8 cellular contexts compared by ENCODE assay signal in the genomic region with DNA sequence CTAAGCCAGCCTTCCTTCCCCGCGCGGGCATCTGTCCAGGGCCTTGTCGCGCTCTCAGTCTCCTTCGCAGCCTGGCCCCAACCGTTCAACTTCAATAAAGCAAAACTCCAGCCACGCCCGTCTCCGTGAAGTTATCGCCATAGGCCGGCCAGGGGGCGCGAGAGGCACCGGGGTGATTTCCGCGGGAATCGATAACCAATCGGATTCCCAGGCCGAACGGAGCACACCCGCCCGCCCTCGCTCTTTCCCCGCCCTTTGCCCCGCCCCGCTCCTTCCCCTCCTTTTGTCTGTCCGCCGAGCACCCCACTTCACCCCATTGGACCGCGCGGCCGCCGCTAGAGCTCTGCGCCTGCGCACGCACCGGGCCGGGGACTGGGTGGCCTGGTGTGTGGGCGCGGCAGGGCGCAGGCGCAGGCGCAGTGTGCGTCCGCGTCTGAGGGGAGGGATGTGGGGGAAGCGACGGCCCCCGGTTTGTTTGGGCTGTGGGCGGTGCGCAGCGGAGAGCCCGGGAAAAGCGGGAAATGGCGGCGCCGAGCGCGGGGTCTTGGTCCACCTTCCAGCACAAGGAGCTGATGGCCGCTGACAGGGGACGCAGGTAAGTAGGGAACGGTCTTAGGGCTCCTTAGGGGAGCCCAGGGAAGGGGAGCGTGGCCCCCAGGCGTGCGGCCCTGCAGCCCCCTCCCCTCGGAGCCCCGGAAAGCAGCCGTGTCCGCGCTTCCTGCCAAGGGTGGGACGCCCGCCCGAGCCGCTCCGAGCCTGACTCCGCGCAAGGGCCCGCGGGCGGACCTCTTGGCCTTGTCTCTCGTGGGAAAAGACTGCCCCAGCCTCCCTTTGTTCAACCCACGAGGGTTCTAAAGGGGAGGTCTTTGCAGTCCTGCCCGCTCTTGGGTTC. TPM values are rescaled to one million over a fixed set of nuclear protein-coding genes. Genes with fewer than 3 reads are reported as not detected.
DNase-seq lines count a peak whose midpoint lies in the region; ATAC-seq and TF ChIP-seq lines count a peak whose summit lies in the region.

A gene (plus strand): TSS at position 417 of the 892 bp plus-strand sequence. CDS start 105 bp downstream, at position 522.

- H3K36me3 ChIP-seq in H7 (replicated peaks; ENCODE audit: control insufficient read depth, insufficient read depth, low read length), result peaks cover 11% of the 10 kb centered on the region
- H3K36me3 ChIP-seq in Loucy (ENCODE audit: insufficient read depth, low read length), result peaks cover 10% of the 10 kb centered on the region; the same call in 1 of the 2 replicates
- peaks cover 37% of the 10 kb centered on the region for H3K36me3 ChIP-seq in RWPE2 (ENCODE audit: low read depth)

- peak; percentile 78 for ATAC-seq in RWPE2 (ENCODE audit: low read depth)
- ATAC-seq in natural killer cell treated with Interleukin-12 subunit alpha and Interleukin-12 subunit beta and Interleukin-15 and Interleukin-18, amount 100 ng/mL, for 72 hours, result peak; percentile 98 to 99

- H3K27ac ChIP-seq in RWPE2 (ENCODE audit: poor library complexity, severe bottlenecking), result peak within 1 kb of the TSS; percentile 61

- peaks cover 49% of the 10 kb centered on the region for H3K79me2 ChIP-seq in Loucy (ENCODE audit: insufficient read depth, low read length)

- no peak for TF ChIP-seq CTCF in Loucy (conservative IDR thresholded peaks at IDR 0.05; ENCODE audit: low read length)
- no peak for TF ChIP-seq CTCF in RWPE2 (IDR thresholded peaks at IDR 0.05; ENCODE audit: poor library complexity, severe bottlenecking)

- H3K4me2 ChIP-seq in Loucy (ENCODE audit: low read depth, low read length, poor library complexity, severe bottlenecking), result peak within 1 kb of the TSS; percentile 89

- H3K9me2 ChIP-seq in Loucy (replicated peaks; ENCODE audit: low read depth, low read length), result no peaks in the 10 kb centered on the region

- H3K27me3 Mint-ChIP-seq in activated T-helper 2 cell treated with anti-CD3 and anti-CD28 coated beads, Interferon-gamma antibody, Interleukin-2, Interleukin-4, amounts not matched to agents 10 μg/mL and 5 μg/mL and 100 μg/mL, durations not matched to agents 14 hours and 24 hours and 36 hours (ENCODE audit: low read depth), result no peaks in the 10 kb centered on the region
- no peaks in the 10 kb centered on the region for H3K27me3 Mint-ChIP-seq in natural killer cell treated with Interleukin-12 subunit alpha and Interleukin-12 subunit beta and Interleukin-15 and Interleukin-18, amount 100 ng/mL, for 72 hours

- intact Hi-C loops in activated T-helper 2 cell treated with anti-CD3 and anti-CD28 coated beads, Interferon-gamma antibody, Interleukin-2, Interleukin-4, amounts not matched to agents 10 μg/mL and 5 μg/mL and 100 μg/mL, durations not matched to agents 14 hours and 24 hours and 36 hours (cut with micrococcal nuclease), result loop anchor here (1.0 to 10.0 kb wide), 8 partner anchors 8 to 573 kb away; a partner anchor contains a TSS

- peak within 1 kb of the TSS; percentile 95 for H3K4me3 Mint-ChIP-seq in activated T-helper 2 cell treated with anti-CD3 and anti-CD28 coated beads, Interferon-gamma antibody, Interleukin-2, Interleukin-4, amounts not matched to agents 10 μg/mL and 5 μg/mL and 100 μg/mL, durations not matched to agents 14 hours and 24 hours and 36 hours (ENCODE audit: low read depth)
- peak within 1 kb of the TSS; percentile 91 for H3K4me3 Mint-ChIP-seq in natural killer cell treated with Interleukin-12 subunit alpha and Interleukin-12 subunit beta and Interleukin-15 and Interleukin-18, amount 100 ng/mL, for 72 hours

- H2AFZ ChIP-seq in Loucy (ENCODE audit: low read length), result peak within 1 kb of the TSS; percentile 79

- DNase-seq in ELR (ENCODE audit: low read depth), result peak; percentile 92
- peak; percentile 100 for DNase-seq in H7
- peak; percentile 96 for DNase-seq in RWPE2 (ENCODE audit: low spot score)
- peak; percentile 99 for DNase-seq in activated T-helper 2 cell treated with anti-CD3 and anti-CD28 coated beads, Interferon-gamma antibody, Interleukin-2, Interleukin-4, amounts not matched to agents 10 μg/mL and 5 μg/mL and 100 μg/mL, durations not matched to agents 14 hours and 24 hours and 36 hours (ENCODE audit: low spot score)
- peak; percentile 94 for DNase-seq in fibroblast of peridontal ligament (ENCODE audit: extremely low read depth)
- peak; percentile 100 for DNase-seq in natural killer cell treated with Interleukin-12 subunit alpha and Interleukin-12 subunit beta and Interleukin-15 and Interleukin-18, amount 100 ng/mL, for 72 hours (ENCODE audit: low spot score)
- DNase-seq in stimulated activated naive CD4-positive, alpha-beta T cell treated with Interleukin-2 at 50 U/mL for 16 hours (lab: John Stamatoyannopoulos, UW), result peak; percentile 99

- peaks cover 39% of the 10 kb centered on the region for H3K4me1 ChIP-seq in Loucy (ENCODE audit: insufficient read depth, low read length, poor library complexity, severe bottlenecking)
- H3K4me1 ChIP-seq in RWPE2 (ENCODE audit: insufficient read depth, poor library complexity, severe bottlenecking), result peaks cover 9% of the 10 kb centered on the region

- peaks cover 36% of the 10 kb centered on the region for H4K20me1 ChIP-seq in Loucy (ENCODE audit: insufficient read depth, low read length, poor library complexity, severe bottlenecking)

- peaks cover 12% of the 10 kb centered on the region for H3K9me3 Mint-ChIP-seq in activated T-helper 2 cell treated with anti-CD3 and anti-CD28 coated beads, Interferon-gamma antibody, Interleukin-2, Interleukin-4, amounts not matched to agents 10 μg/mL and 5 μg/mL and 100 μg/mL, durations not matched to agents 14 hours and 24 hours and 36 hours
- H3K9me3 Mint-ChIP-seq in natural killer cell treated with Interleukin-12 subunit alpha and Interleukin-12 subunit beta and Interleukin-15 and Interleukin-18, amount 100 ng/mL, for 72 hours, result no peaks in the 10 kb centered on the region

- peaks cover 50% of the 10 kb centered on the region for H3K36me3 Mint-ChIP-seq in activated T-helper 2 cell treated with anti-CD3 and anti-CD28 coated beads, Interferon-gamma antibody, Interleukin-2, Interleukin-4, amounts not matched to agents 10 μg/mL and 5 μg/mL and 100 μg/mL, durations not matched to agents 14 hours and 24 hours and 36 hours (ENCODE audit: low read depth)
- H3K36me3 Mint-ChIP-seq in natural killer cell treated with Interleukin-12 subunit alpha and Interleukin-12 subunit beta and Interleukin-15 and Interleukin-18, amount 100 ng/mL, for 72 hours, result peaks cover 14% of the 10 kb centered on the region

- peaks cover 47% of the 10 kb centered on the region for H3K4me1 Mint-ChIP-seq in activated T-helper 2 cell treated with anti-CD3 and anti-CD28 coated beads, Interferon-gamma antibody, Interleukin-2, Interleukin-4, amounts not matched to agents 10 μg/mL and 5 μg/mL and 100 μg/mL, durations not matched to agents 14 hours and 24 hours and 36 hours (ENCODE audit: low read depth)
- peaks cover 28 to 41% of the 10 kb centered on the region in 2 donors for H3K4me1 Mint-ChIP-seq in natural killer cell treated with Interleukin-12 subunit alpha and Interleukin-12 subunit beta and Interleukin-15 and Interleukin-18, amount 100 ng/mL, for 72 hours (ENCODE audit: low read depth in 2 of 2)

- H3K27ac Mint-ChIP-seq in activated T-helper 2 cell treated with anti-CD3 and anti-CD28 coated beads, Interferon-gamma antibody, Interleukin-2, Interleukin-4, amounts not matched to agents 10 μg/mL and 5 μg/mL and 100 μg/mL, durations not matched to agents 14 hours and 24 hours and 36 hours, result peak within 1 kb of the TSS; percentile 87
- peak within 1 kb of the TSS; percentile 90 to 93 for H3K27ac Mint-ChIP-seq in natural killer cell treated with Interleukin-12 subunit alpha and Interleukin-12 subunit beta and Interleukin-15 and Interleukin-18, amount 100 ng/mL, for 72 hours

- no peaks in the 10 kb centered on the region for H3K9me3 ChIP-seq in Loucy (ENCODE audit: insufficient read depth, low read depth, low read length)
- H3K9me3 ChIP-seq in RWPE2 (ENCODE audit: severe bottlenecking), result no peaks in the 10 kb centered on the region

- no peaks in the 10 kb centered on the region for H3F3A ChIP-seq in Loucy (ENCODE audit: low read depth)

- H3K4me3 ChIP-seq in H7 (ENCODE audit: insufficient read depth, low read depth, low read length) (peak within 1 kb of the TSS; percentile 95), Loucy (ENCODE audit: low read length, poor library complexity, severe bottlenecking) (peak within 1 kb of the TSS; percentile 77), RWPE2 (ENCODE audit: severe bottlenecking) (peak within 1 kb of the TSS; percentile 70)

- H3K9ac ChIP-seq in Loucy (ENCODE audit: low read depth, low read length, poor library complexity, severe bottlenecking), result peak within 1 kb of the TSS; percentile 88

- H3K27me3 ChIP-seq in H7 (ENCODE audit: control insufficient read depth, insufficient read depth, low read length) (peaks cover 23% of the 10 kb centered on the region), Loucy (ENCODE audit: insufficient read depth, low read length, poor library complexity, severe bottlenecking) (no peaks in the 10 kb centered on the region), RWPE2 (ENCODE audit: insufficient read depth, poor library complexity, severe bottlenecking) (no peaks in the 10 kb centered on the region)

RNA-seq across cellular contexts. Expression of the gene that starts here (rescaled TPM):
- total RNA-seq in H7 (2014; rRNA removed; shearing (Covaris generic)), result 12.2 and 13.1 TPM in 2 replicates
- total RNA-seq in activated T-helper 2 cell treated with anti-CD3 and anti-CD28 coated beads, Interferon-gamma antibody, Interleukin-2, Interleukin-4, amounts not matched to agents 10 μg/mL and 5 μg/mL and 100 μg/mL, durations not matched to agents 14 hours and 24 hours and 36 hours, result 116 and 122 TPM in 2 replicates
- total RNA-seq in natural killer cell treated with Interleukin-12 subunit alpha and Interleukin-12 subunit beta and Interleukin-15 and Interleukin-18, amount 100 ng/mL, for 72 hours, result 10 to 100 TPM; 67.8 to 94.2 TPM

Comparison
In these comparisons a context has a peak if more than half of its experiments do, and no peak if none do; other contexts are left out.
1. Peak in every context shown above with its lines: DNase-seq, ATAC-seq, H3K4me3 ChIP-seq and H3K27ac ChIP-seq.